In genomic region chr22:46043816-46044717, GRCh38 we compare ENCODE assay signal across 8 cellular contexts.
A peak's percentile ranks its signal among the peaks of the same experiment; 100 is the strongest.
DNase-seq lines count a peak whose midpoint lies in the region; ATAC-seq and TF ChIP-seq lines count a peak whose summit lies in the region.

No MANE protein-coding gene starts in this region.

- H3K4me2 ChIP-seq in osteoblast (ENCODE audit: insufficient read depth, low read length): peak overlapping the region; percentile 95

- H3K9me3 Mint-ChIP-seq in activated T-cell treated with anti-CD3 and anti-CD28 coated beads, Interleukin-2, amount 50 U/mL, for 4 hours: no peaks in the 10 kb centered on the region

- no peaks in the 10 kb centered on the region for H3K36me3 ChIP-seq in gastroesophageal sphincter
- peaks cover 3% of the 10 kb centered on the region for H3K36me3 ChIP-seq in osteoblast (ENCODE audit: insufficient read depth, low read length)

- TF ChIP-seq EP300 in gastroesophageal sphincter (IDR thresholded peaks at IDR 0.05): no peak

- H3K4me1 ChIP-seq in gastroesophageal sphincter (peaks cover 0 to 91% (median 52%) of the 10 kb centered on the region in 3 donors), osteoblast (ENCODE audit: insufficient read depth, low read length) (peaks cover 32% of the 10 kb centered on the region)

- no peaks in the 10 kb centered on the region for H3K27me3 ChIP-seq in gastroesophageal sphincter
- no peaks in the 10 kb centered on the region for H3K27me3 ChIP-seq in osteoblast (ENCODE audit: insufficient read depth, low read length)

- peaks cover 82% of the 10 kb centered on the region for H3K79me2 ChIP-seq in osteoblast (ENCODE audit: insufficient read depth, low read length)

- H3K36me3 Mint-ChIP-seq in activated T-cell treated with anti-CD3 and anti-CD28 coated beads, Interleukin-2, amount 50 U/mL, for 4 hours (ENCODE audit: insufficient read depth): no peaks in the 10 kb centered on the region

- peaks cover 21% of the 10 kb centered on the region for H3K4me1 Mint-ChIP-seq in activated T-cell treated with anti-CD3 and anti-CD28 coated beads, Interleukin-2, amount 50 U/mL, for 4 hours (ENCODE audit: low read depth)

- no peak for TF ChIP-seq POLR2A in gastroesophageal sphincter (IDR thresholded peaks at IDR 0.05)

- H3K27ac ChIP-seq in gastroesophageal sphincter: peak overlapping the region; percentile 61 to 100 (median 98)
- peak overlapping the region; percentile 84 for H3K27ac ChIP-seq in osteoblast (ENCODE audit: low read depth, low read length)

- 0 to 1% methylated on average over 1 to 21 of the region's 38 CpGs for WGBS in gastroesophageal sphincter (ENCODE audit: low coverage in 1 of 2), 2 donors

- H3K9me3 ChIP-seq in gastroesophageal sphincter (no peaks in the 10 kb centered on the region), osteoblast (ENCODE audit: low read depth, low read length) (no peaks in the 10 kb centered on the region)

- peak; percentile 41 to 46 for ATAC-seq in activated T-cell treated with anti-CD3 and anti-CD28 coated beads, Interleukin-2, amount 50 U/mL, for 4 hours
- ATAC-seq in gastroesophageal sphincter (peak; percentile 37), HG02623 (IDR thresholded peaks at IDR 0.05; ENCODE audit: unreplicated experiment) (no peak)

- H4K20me1 ChIP-seq in osteoblast (ENCODE audit: insufficient read depth, low read length): no peaks in the 10 kb centered on the region

- peak overlapping the region; percentile 81 for H3K4me3 Mint-ChIP-seq in activated T-cell treated with anti-CD3 and anti-CD28 coated beads, Interleukin-2, amount 50 U/mL, for 4 hours

- DNase-seq in activated CD8-positive, alpha-beta memory T cell treated with anti-CD3 and anti-CD28 coated beads for 24 hours: peak; percentile 77
- no peak for DNase-seq in activated CD8-positive, alpha-beta memory T cell treated with anti-CD3 and anti-CD28 coated beads, Interleukin-2, amount 50 U/mL, for 4 hours
- DNase-seq in activated T-cell treated with anti-CD3 and anti-CD28 coated beads, Interleukin-2, amount 50 U/mL, for 4 hours: no peak
- DNase-seq in osteoblast (ENCODE audit: insufficient read length, low spot score, missing footprints): peak; percentile 87
- DNase-seq in NCI-H748 treated with DMSO at 0.1 percent for 48 hours (lab: John Stamatoyannopoulos, UW): no peak
- no peak for DNase-seq in middle frontal gyrus (ENCODE audit: extremely low spot score, low spot score)

- TF ChIP-seq CTCF in gastroesophageal sphincter (IDR thresholded peaks at IDR 0.05) (no peak), osteoblast (IDR thresholded peaks at IDR 0.05; ENCODE audit: extremely low read depth, low read depth, low read length) (no peak)

- H3K27me3 Mint-ChIP-seq in activated T-cell treated with anti-CD3 and anti-CD28 coated beads, Interleukin-2, amount 50 U/mL, for 4 hours (ENCODE audit: low read depth): no peaks in the 10 kb centered on the region

- H2AFZ ChIP-seq in osteoblast (ENCODE audit: low read length): peak overlapping the region; percentile 87

- H3K4me3 ChIP-seq in gastroesophageal sphincter (peak overlapping the region; percentile 47 to 87), osteoblast (ENCODE audit: insufficient read depth, low read length) (peak overlapping the region; percentile 80)

Comparison
In these comparisons a context has a peak if more than half of its experiments do, and no peak if none do; other contexts are left out.
1. DNase-seq: peak in activated CD8-positive, alpha-beta memory T cell treated with anti-CD3 and anti-CD28 coated beads for 24 hours (single experiment) and osteoblast (single experiment); none in activated CD8-positive, alpha-beta memory T cell treated with anti-CD3 and anti-CD28 coated beads, Interleukin-2, amount 50 U/mL, for 4 hours (single experiment), activated T-cell treated with anti-CD3 and anti-CD28 coated beads, Interleukin-2, amount 50 U/mL, for 4 hours (single experiment), NCI-H748 treated with DMSO at 0.1 percent for 48 hours (single experiment) and middle frontal gyrus (single experiment).